ENCODE assay signal across 1 cellular context in the genomic region with DNA sequence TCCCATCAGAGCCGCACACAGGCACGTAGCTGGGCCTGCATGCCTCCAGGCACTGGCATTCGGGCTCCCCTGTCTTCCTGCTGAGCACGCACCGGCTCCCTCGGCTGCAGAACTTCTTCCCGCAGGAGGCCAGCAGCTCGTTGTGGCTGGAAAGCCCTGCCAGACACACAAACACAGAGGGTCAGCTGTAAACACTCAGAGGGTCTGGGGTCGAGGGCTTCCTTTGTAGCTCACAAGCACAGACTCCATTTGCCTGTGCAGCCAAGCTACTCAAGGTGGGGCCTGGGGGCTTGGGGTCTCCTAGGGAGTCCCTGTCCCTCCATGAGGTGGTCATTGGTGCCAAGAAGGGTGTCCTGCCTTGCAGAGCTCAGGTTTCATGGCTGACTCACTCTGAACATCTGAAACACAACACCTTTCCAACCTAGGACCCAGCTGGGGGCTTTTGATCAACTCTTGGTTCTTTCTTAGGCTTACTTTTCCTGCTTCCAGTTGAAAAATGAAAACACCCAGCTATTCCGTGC.
TF ChIP-seq lines count a peak whose summit lies in the region.

No MANE protein-coding gene starts in this region.

TF ChIP-seq in HEK293, 187 proteins besides CTCF, POLR2A, EP300 and RAD21 (continued from another document):
- TF ChIP-seq, protein P1, sequence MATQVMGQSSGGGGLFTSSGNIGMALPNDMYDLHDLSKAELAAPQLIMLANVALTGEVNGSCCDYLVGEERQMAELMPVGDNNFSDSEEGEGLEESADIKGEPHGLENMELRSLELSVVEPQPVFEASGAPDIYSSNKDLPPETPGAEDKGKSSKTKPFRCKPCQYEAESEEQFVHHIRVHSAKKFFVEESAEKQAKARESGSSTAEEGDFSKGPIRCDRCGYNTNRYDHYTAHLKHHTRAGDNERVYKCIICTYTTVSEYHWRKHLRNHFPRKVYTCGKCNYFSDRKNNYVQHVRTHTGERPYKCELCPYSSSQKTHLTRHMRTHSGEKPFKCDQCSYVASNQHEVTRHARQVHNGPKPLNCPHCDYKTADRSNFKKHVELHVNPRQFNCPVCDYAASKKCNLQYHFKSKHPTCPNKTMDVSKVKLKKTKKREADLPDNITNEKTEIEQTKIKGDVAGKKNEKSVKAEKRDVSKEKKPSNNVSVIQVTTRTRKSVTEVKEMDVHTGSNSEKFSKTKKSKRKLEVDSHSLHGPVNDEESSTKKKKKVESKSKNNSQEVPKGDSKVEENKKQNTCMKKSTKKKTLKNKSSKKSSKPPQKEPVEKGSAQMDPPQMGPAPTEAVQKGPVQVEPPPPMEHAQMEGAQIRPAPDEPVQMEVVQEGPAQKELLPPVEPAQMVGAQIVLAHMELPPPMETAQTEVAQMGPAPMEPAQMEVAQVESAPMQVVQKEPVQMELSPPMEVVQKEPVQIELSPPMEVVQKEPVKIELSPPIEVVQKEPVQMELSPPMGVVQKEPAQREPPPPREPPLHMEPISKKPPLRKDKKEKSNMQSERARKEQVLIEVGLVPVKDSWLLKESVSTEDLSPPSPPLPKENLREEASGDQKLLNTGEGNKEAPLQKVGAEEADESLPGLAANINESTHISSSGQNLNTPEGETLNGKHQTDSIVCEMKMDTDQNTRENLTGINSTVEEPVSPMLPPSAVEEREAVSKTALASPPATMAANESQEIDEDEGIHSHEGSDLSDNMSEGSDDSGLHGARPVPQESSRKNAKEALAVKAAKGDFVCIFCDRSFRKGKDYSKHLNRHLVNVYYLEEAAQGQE (tag by site-specific recombination; IDR thresholded peaks at IDR 0.05) = no peak
- TF ChIP-seq KLF1 (tag by site-specific recombination; IDR thresholded peaks at IDR 0.05) = no peak
- TF ChIP-seq ZNF133 (tag by site-specific recombination; IDR thresholded peaks at IDR 0.05) = no peak
- peak; percentile 87 for TF ChIP-seq ZIC2 (tag by site-specific recombination; IDR thresholded peaks at IDR 0.05)
- TF ChIP-seq ZNF175 (tag by site-specific recombination; IDR thresholded peaks at IDR 0.05) = no peak
- TF ChIP-seq GLIS2 (tag by site-specific recombination; IDR thresholded peaks at IDR 0.05) = peak; percentile 35; the same call in 1 of the 2 replicates
- TF ChIP-seq, protein P2, sequence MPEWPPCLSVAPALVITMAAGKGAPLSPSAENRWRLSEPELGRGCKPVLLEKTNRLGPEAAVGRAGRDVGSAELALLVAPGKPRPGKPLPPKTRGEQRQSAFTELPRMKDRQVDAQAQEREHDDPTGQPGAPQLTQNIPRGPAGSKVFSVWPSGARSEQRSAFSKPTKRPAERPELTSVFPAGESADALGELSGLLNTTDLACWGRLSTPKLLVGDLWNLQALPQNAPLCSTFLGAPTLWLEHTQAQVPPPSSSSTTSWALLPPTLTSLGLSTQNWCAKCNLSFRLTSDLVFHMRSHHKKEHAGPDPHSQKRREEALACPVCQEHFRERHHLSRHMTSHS (tag by site-specific recombination; IDR thresholded peaks at IDR 0.05) = no peak
- no peak for TF ChIP-seq ZNF37A (tag by site-specific recombination; IDR thresholded peaks at IDR 0.05)
- TF ChIP-seq ZNF837 (tag by site-specific recombination; IDR thresholded peaks at IDR 0.05) = no peak
- TF ChIP-seq, protein P3, sequence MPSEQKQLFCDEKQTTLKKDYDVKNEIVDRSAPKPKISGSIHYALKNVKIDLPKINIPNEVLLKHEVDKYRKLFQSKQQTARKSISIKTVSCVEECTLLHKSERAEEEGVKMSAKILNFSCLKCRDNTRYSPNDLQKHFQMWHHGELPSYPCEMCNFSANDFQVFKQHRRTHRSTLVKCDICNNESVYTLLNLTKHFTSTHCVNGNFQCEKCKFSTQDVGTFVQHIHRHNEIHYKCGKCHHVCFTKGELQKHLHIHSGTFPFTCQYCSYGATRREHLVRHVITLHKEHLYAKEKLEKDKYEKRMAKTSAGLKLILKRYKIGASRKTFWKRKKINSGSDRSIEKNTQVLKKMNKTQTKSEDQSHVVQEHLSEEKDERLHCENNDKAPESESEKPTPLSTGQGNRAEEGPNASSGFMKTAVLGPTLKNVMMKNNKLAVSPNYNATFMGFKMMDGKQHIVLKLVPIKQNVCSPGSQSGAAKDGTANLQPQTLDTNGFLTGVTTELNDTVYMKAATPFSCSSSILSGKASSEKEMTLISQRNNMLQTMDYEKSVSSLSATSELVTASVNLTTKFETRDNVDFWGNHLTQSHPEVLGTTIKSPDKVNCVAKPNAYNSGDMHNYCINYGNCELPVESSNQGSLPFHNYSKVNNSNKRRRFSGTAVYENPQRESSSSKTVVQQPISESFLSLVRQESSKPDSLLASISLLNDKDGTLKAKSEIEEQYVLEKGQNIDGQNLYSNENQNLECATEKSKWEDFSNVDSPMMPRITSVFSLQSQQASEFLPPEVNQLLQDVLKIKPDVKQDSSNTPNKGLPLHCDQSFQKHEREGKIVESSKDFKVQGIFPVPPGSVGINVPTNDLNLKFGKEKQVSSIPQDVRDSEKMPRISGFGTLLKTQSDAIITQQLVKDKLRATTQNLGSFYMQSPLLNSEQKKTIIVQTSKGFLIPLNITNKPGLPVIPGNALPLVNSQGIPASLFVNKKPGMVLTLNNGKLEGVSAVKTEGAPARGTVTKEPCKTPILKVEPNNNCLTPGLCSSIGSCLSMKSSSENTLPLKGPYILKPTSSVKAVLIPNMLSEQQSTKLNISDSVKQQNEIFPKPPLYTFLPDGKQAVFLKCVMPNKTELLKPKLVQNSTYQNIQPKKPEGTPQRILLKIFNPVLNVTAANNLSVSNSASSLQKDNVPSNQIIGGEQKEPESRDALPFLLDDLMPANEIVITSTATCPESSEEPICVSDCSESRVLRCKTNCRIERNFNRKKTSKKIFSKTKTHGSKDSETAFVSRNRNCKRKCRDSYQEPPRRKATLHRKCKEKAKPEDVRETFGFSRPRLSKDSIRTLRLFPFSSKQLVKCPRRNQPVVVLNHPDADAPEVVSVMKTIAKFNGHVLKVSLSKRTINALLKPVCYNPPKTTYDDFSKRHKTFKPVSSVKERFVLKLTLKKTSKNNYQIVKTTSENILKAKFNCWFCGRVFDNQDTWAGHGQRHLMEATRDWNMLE (tag by site-specific recombination; conservative IDR thresholded peaks at IDR 0.05; ENCODE audit: low read depth) = no peak
- no peak for TF ChIP-seq ZNF184 (tag by site-specific recombination; IDR thresholded peaks at IDR 0.05)
- TF ChIP-seq, protein P4, sequence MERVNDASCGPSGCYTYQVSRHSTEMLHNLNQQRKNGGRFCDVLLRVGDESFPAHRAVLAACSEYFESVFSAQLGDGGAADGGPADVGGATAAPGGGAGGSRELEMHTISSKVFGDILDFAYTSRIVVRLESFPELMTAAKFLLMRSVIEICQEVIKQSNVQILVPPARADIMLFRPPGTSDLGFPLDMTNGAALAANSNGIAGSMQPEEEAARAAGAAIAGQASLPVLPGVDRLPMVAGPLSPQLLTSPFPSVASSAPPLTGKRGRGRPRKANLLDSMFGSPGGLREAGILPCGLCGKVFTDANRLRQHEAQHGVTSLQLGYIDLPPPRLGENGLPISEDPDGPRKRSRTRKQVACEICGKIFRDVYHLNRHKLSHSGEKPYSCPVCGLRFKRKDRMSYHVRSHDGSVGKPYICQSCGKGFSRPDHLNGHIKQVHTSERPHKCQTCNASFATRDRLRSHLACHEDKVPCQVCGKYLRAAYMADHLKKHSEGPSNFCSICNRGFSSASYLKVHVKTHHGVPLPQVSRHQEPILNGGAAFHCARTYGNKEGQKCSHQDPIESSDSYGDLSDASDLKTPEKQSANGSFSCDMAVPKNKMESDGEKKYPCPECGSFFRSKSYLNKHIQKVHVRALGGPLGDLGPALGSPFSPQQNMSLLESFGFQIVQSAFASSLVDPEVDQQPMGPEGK (tag by site-specific recombination; IDR thresholded peaks at IDR 0.05) = 0 out of 2 replicates have a peak, but pooled peaks have one; percentile 18
- TF ChIP-seq MZF1 (tag by site-specific recombination; IDR thresholded peaks at IDR 0.05; ENCODE audit: borderline replicate concordance) = no peak
